In the genomic region with DNA sequence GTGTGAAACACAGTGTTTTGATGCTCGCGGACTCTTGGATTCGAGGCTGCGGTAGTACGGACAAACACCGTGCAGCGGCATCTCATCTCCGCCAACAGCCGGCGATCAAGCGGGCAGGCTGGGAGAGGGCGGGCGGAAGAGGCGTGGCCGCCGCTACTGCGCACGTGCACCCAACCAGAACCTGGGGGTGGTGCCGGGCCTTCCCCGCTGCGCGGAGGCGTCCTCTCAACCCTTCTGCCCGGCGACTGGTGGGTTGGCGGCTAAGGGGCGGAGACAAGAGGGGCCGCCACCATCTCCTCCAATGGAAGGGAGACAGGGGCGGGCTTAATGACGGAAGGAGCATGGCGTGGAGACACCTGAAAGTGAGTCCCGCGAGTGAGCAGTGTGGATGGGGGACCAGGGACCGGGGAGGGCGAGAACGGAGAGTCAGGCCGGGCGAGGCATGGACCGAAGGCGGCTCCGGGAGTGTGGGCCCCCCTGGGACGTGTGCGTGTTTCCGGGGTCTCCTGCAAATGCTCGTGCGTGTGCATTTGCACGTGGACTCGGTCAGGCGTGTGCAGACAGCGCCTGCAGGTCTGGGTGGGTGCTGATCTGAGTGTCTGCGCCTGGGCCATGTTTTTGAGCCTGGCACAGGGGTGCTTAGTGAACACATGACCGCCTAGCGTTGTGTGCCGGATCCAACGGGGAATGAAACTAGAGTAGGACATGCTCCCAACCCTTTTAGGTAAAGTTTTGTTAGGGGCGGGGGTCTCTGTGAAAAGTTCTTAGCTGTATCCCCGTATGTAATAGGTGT, we compare ENCODE assay signal across 1 cellular context.
TF ChIP-seq lines count a peak whose summit lies in the region.

A gene (plus strand): TSS at position 321 of the 793 bp plus-strand sequence. CDS start 21 bp downstream, at position 342.

TF ChIP-seq in HepG2, 621 proteins besides CTCF, POLR2A, EP300 and RAD21 (continued from another document and continues in another):
- TF ChIP-seq, protein P1, sequence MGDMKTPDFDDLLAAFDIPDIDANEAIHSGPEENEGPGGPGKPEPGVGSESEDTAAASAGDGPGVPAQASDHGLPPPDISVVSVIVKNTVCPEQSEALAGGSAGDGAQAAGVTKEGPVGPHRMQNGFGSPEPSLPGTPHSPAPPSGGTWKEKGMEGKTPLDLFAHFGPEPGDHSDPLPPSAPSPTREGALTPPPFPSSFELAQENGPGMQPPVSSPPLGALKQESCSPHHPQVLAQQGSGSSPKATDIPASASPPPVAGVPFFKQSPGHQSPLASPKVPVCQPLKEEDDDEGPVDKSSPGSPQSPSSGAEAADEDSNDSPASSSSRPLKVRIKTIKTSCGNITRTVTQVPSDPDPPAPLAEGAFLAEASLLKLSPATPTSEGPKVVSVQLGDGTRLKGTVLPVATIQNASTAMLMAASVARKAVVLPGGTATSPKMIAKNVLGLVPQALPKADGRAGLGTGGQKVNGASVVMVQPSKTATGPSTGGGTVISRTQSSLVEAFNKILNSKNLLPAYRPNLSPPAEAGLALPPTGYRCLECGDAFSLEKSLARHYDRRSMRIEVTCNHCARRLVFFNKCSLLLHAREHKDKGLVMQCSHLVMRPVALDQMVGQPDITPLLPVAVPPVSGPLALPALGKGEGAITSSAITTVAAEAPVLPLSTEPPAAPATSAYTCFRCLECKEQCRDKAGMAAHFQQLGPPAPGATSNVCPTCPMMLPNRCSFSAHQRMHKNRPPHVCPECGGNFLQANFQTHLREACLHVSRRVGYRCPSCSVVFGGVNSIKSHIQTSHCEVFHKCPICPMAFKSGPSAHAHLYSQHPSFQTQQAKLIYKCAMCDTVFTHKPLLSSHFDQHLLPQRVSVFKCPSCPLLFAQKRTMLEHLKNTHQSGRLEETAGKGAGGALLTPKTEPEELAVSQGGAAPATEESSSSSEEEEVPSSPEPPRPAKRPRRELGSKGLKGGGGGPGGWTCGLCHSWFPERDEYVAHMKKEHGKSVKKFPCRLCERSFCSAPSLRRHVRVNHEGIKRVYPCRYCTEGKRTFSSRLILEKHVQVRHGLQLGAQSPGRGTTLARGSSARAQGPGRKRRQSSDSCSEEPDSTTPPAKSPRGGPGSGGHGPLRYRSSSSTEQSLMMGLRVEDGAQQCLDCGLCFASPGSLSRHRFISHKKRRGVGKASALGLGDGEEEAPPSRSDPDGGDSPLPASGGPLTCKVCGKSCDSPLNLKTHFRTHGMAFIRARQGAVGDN (CRISPR knock-in tag; IDR thresholded peaks at IDR 0.05) = peak; percentile 90
- no peak for TF ChIP-seq ZNF326 (CRISPR knock-in tag; IDR thresholded peaks at IDR 0.05; ENCODE audit: borderline replicate concordance)
- TF ChIP-seq, protein P2, sequence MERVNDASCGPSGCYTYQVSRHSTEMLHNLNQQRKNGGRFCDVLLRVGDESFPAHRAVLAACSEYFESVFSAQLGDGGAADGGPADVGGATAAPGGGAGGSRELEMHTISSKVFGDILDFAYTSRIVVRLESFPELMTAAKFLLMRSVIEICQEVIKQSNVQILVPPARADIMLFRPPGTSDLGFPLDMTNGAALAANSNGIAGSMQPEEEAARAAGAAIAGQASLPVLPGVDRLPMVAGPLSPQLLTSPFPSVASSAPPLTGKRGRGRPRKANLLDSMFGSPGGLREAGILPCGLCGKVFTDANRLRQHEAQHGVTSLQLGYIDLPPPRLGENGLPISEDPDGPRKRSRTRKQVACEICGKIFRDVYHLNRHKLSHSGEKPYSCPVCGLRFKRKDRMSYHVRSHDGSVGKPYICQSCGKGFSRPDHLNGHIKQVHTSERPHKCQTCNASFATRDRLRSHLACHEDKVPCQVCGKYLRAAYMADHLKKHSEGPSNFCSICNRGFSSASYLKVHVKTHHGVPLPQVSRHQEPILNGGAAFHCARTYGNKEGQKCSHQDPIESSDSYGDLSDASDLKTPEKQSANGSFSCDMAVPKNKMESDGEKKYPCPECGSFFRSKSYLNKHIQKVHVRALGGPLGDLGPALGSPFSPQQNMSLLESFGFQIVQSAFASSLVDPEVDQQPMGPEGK (CRISPR knock-in tag; IDR thresholded peaks at IDR 0.05) = peak; percentile 58; the same call in 1 of the 2 replicates
- TF ChIP-seq CEBPB (IDR thresholded peaks at IDR 0.05; ENCODE audit: borderline replicate concordance, low read depth, low read length) = no peak
- peak; percentile 88 for TF ChIP-seq GATAD1 (CRISPR knock-in tag; IDR thresholded peaks at IDR 0.05)
- TF ChIP-seq, protein P3, sequence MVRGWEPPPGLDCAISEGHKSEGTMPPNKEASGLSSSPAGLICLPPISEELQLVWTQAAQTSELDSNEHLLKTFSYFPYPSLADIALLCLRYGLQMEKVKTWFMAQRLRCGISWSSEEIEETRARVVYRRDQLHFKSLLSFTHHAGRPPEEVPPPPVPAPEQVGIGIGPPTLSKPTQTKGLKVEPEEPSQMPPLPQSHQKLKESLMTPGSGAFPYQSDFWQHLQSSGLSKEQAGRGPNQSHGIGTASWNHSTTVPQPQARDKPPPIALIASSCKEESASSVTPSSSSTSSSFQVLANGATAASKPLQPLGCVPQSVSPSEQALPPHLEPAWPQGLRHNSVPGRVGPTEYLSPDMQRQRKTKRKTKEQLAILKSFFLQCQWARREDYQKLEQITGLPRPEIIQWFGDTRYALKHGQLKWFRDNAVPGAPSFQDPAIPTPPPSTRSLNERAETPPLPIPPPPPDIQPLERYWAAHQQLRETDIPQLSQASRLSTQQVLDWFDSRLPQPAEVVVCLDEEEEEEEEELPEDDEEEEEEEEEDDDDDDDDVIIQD (CRISPR knock-in tag; IDR thresholded peaks at IDR 0.05; ENCODE audit: low read depth) = peak; percentile 50; the same call in 1 of the 2 replicates
- TF ChIP-seq, protein P4, sequence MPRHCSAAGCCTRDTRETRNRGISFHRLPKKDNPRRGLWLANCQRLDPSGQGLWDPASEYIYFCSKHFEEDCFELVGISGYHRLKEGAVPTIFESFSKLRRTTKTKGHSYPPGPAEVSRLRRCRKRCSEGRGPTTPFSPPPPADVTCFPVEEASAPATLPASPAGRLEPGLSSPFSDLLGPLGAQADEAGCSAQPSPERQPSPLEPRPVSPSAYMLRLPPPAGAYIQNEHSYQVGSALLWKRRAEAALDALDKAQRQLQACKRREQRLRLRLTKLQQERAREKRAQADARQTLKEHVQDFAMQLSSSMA (CRISPR knock-in tag; IDR thresholded peaks at IDR 0.05) = no peak
- TF ChIP-seq BRCA1 (CRISPR knock-in tag; IDR thresholded peaks at IDR 0.05) = no peak
- TF ChIP-seq, protein P5, sequence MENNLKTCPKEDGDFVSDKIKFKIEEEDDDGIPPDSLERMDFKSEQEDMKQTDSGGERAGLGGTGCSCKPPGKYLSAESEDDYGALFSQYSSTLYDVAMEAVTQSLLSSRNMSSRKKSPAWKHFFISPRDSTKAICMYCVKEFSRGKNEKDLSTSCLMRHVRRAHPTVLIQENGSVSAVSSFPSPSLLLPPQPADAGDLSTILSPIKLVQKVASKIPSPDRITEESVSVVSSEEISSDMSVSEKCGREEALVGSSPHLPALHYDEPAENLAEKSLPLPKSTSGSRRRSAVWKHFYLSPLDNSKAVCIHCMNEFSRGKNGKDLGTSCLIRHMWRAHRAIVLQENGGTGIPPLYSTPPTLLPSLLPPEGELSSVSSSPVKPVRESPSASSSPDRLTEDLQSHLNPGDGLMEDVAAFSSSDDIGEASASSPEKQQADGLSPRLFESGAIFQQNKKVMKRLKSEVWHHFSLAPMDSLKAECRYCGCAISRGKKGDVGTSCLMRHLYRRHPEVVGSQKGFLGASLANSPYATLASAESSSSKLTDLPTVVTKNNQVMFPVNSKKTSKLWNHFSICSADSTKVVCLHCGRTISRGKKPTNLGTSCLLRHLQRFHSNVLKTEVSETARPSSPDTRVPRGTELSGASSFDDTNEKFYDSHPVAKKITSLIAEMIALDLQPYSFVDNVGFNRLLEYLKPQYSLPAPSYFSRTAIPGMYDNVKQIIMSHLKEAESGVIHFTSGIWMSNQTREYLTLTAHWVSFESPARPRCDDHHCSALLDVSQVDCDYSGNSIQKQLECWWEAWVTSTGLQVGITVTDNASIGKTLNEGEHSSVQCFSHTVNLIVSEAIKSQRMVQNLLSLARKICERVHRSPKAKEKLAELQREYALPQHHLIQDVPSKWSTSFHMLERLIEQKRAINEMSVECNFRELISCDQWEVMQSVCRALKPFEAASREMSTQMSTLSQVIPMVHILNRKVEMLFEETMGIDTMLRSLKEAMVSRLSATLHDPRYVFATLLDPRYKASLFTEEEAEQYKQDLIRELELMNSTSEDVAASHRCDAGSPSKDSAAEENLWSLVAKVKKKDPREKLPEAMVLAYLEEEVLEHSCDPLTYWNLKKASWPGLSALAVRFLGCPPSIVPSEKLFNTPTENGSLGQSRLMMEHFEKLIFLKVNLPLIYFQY (CRISPR knock-in tag; IDR thresholded peaks at IDR 0.05; ENCODE audit: borderline replicate concordance) = 0 out of 2 replicates have a peak, but pooled peaks have one; percentile 6
- TF ChIP-seq, protein P6, sequence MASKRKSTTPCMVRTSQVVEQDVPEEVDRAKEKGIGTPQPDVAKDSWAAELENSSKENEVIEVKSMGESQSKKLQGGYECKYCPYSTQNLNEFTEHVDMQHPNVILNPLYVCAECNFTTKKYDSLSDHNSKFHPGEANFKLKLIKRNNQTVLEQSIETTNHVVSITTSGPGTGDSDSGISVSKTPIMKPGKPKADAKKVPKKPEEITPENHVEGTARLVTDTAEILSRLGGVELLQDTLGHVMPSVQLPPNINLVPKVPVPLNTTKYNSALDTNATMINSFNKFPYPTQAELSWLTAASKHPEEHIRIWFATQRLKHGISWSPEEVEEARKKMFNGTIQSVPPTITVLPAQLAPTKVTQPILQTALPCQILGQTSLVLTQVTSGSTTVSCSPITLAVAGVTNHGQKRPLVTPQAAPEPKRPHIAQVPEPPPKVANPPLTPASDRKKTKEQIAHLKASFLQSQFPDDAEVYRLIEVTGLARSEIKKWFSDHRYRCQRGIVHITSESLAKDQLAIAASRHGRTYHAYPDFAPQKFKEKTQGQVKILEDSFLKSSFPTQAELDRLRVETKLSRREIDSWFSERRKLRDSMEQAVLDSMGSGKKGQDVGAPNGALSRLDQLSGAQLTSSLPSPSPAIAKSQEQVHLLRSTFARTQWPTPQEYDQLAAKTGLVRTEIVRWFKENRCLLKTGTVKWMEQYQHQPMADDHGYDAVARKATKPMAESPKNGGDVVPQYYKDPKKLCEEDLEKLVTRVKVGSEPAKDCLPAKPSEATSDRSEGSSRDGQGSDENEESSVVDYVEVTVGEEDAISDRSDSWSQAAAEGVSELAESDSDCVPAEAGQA (IDR thresholded peaks at IDR 0.05; ENCODE audit: low read depth) = peak; percentile 66; the same call in 1 of the 2 replicates
- TF ChIP-seq, protein P6 (CRISPR knock-in tag; IDR thresholded peaks at IDR 0.05; ENCODE audit: borderline replicate concordance) = 0 out of 2 replicates have a peak, but pooled peaks have one; percentile 65
- TF ChIP-seq FOSL2 (CRISPR knock-in tag; IDR thresholded peaks at IDR 0.05) = no peak; the same call in 1 of the 2 replicates
- no peak for TF ChIP-seq MIER3 (CRISPR knock-in tag; IDR thresholded peaks at IDR 0.05; ENCODE audit: borderline replicate concordance)
- TF ChIP-seq ZBTB38 (CRISPR knock-in tag; IDR thresholded peaks at IDR 0.05) = peak; percentile 89
- peak; percentile 97 for TF ChIP-seq SAP130 (CRISPR knock-in tag; IDR thresholded peaks at IDR 0.05; ENCODE audit: low read depth)
- TF ChIP-seq, protein P7, sequence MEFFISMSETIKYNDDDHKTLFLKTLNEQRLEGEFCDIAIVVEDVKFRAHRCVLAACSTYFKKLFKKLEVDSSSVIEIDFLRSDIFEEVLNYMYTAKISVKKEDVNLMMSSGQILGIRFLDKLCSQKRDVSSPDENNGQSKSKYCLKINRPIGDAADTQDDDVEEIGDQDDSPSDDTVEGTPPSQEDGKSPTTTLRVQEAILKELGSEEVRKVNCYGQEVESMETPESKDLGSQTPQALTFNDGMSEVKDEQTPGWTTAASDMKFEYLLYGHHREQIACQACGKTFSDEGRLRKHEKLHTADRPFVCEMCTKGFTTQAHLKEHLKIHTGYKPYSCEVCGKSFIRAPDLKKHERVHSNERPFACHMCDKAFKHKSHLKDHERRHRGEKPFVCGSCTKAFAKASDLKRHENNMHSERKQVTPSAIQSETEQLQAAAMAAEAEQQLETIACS (CRISPR knock-in tag; IDR thresholded peaks at IDR 0.05) = no peak; the same call in 1 of the 2 replicates
- TF ChIP-seq, protein P8, sequence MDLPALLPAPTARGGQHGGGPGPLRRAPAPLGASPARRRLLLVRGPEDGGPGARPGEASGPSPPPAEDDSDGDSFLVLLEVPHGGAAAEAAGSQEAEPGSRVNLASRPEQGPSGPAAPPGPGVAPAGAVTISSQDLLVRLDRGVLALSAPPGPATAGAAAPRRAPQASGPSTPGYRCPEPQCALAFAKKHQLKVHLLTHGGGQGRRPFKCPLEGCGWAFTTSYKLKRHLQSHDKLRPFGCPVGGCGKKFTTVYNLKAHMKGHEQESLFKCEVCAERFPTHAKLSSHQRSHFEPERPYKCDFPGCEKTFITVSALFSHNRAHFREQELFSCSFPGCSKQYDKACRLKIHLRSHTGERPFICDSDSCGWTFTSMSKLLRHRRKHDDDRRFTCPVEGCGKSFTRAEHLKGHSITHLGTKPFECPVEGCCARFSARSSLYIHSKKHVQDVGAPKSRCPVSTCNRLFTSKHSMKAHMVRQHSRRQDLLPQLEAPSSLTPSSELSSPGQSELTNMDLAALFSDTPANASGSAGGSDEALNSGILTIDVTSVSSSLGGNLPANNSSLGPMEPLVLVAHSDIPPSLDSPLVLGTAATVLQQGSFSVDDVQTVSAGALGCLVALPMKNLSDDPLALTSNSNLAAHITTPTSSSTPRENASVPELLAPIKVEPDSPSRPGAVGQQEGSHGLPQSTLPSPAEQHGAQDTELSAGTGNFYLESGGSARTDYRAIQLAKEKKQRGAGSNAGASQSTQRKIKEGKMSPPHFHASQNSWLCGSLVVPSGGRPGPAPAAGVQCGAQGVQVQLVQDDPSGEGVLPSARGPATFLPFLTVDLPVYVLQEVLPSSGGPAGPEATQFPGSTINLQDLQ (CRISPR knock-in tag; IDR thresholded peaks at IDR 0.05) = peak; percentile 86; the same call in 1 of the 2 replicates
- TF ChIP-seq, protein P9, sequence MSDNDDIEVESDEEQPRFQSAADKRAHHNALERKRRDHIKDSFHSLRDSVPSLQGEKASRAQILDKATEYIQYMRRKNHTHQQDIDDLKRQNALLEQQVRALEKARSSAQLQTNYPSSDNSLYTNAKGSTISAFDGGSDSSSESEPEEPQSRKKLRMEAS (IDR thresholded peaks at IDR 0.05) = peak; percentile 93
- peak; percentile 61; the same call in 1 of the 2 replicates for TF ChIP-seq ZC3H13 (CRISPR knock-in tag; IDR thresholded peaks at IDR 0.05)
- no peak; the same call in 1 of the 2 replicates for TF ChIP-seq ZSCAN31 (CRISPR knock-in tag; IDR thresholded peaks at IDR 0.05; ENCODE audit: low read depth)
- TF ChIP-seq ZNF563 (CRISPR knock-in tag; IDR thresholded peaks at IDR 0.05) = peak; percentile 86
- TF ChIP-seq XRCC5 (optimal IDR thresholded peaks at IDR 0.05; ENCODE audit: low read length) = peak; percentile 89
- peak; percentile 91; the same call in 1 of the 2 replicates for TF ChIP-seq KAT7 (CRISPR knock-in tag; IDR thresholded peaks at IDR 0.05; ENCODE audit: borderline replicate concordance)
- TF ChIP-seq U2AF2 (IDR thresholded peaks at IDR 0.05; ENCODE audit: low read depth, low read length) = no peak
